In genomic region chr19:14442904-14443631, GRCh38 we compare ENCODE assay signal across 14 cellular contexts. TPM values are rescaled to one million over a fixed set of nuclear protein-coding genes. Genes with fewer than 3 reads are reported as not detected.
DNase-seq lines count a peak whose midpoint lies in the region; ATAC-seq and TF ChIP-seq lines count a peak whose summit lies in the region.
"Had no signal": no experiment of that assay in that cellular context is flagged by ENCODE, and none has a peak within 500 bp of the region (broad histone marks: within the 10 kb centered on the region; RNA-seq: fewer than 3 reads in every experiment).

No MANE protein-coding gene starts in this region.

- ATAC-seq in CD4-positive, alpha-beta T cell (ENCODE audit: poor library complexity): no peak
- ATAC-seq in T-cell (replicated peaks in 1 of 4): no peak
- no peak for ATAC-seq in GM18511 (IDR thresholded peaks at IDR 0.05; ENCODE audit: unreplicated experiment)
- no peak for ATAC-seq in upper lobe of right lung

- no peaks in the 10 kb centered on the region for H3K27me3 ChIP-seq in CD4-positive, alpha-beta T cell (ENCODE audit: control insufficient read depth, insufficient read depth, low read length)
- no peaks in the 10 kb centered on the region for H3K27me3 ChIP-seq in BE2C
- H3K27me3 ChIP-seq in upper lobe of right lung: no peaks in the 10 kb centered on the region
- H3K27me3 ChIP-seq: BLaER1 had no signal

- intact Hi-C loops in CD4-positive, alpha-beta T cell (cut with DNase I, micrococcal nuclease): no loop called here
- intact Hi-C loops in upper lobe of right lung (cut with DNase I): no loop called here

- H3K27ac ChIP-seq in CD4-positive, alpha-beta T cell (ENCODE audit: low read depth, low read length): no peak overlapping the region
- no peak overlapping the region for H3K27ac ChIP-seq in upper lobe of right lung
- H3K27ac ChIP-seq: BLaER1, SK-N-MC had no signal

- DNase-seq in Ammon's horn (ENCODE audit: low spot score) (peak; percentile 74), T-cell (no peak), immature natural killer cell (no peak), NCI-H82 treated with DMSO at 0.1 percent for 48 hours (lab: John Stamatoyannopoulos, UW; ENCODE audit: unreplicated experiment) (no peak), BE2C (no peak), upper lobe of right lung (no peak)
- no peak for DNase-seq in CD4-positive, alpha-beta T cell
- DNase-seq: Caco-2, NCI-H1436 treated with DMSO at 0.1 percent for 48 hours, NCI-H2227 treated with DMSO at 0.1 percent for 48 hours, NCI-H526 had no signal

- H3K4me1 Mint-ChIP-seq in CD4-positive, alpha-beta T cell (ENCODE audit: low read depth): peaks cover 40% of the 10 kb centered on the region
- H3K4me1 Mint-ChIP-seq in T-cell (peaks cover 34 to 51% (median 39%) of the 10 kb centered on the region in 3 donors), immature natural killer cell (peaks cover 52 to 59% of the 10 kb centered on the region in 2 donors)

- H3K27ac Mint-ChIP-seq in CD4-positive, alpha-beta T cell: no peak overlapping the region
- H3K27ac Mint-ChIP-seq in T-cell: peak overlapping the region in 1 of 2 donors; percentile 27
- peak overlapping the region; percentile 64 to 95 (median 80) for H3K27ac Mint-ChIP-seq in immature natural killer cell

- H3K27me3 Mint-ChIP-seq in CD4-positive, alpha-beta T cell: no peaks in the 10 kb centered on the region
- H3K27me3 Mint-ChIP-seq in T-cell: no peaks in the 10 kb centered on the region
- H3K27me3 Mint-ChIP-seq in immature natural killer cell (ENCODE audit: low read depth in 3 of 3): peaks cover 3 to 16% (median 15%) of the 10 kb centered on the region in 3 donors

- TF ChIP-seq CTCF in CD4-positive, alpha-beta T cell (IDR thresholded peaks at IDR 0.05): no peak
- no peak for TF ChIP-seq CTCF in BE2C (IDR thresholded peaks at IDR 0.05; ENCODE audit: low read depth, low read length)
- no peak for TF ChIP-seq CTCF in upper lobe of right lung (IDR thresholded peaks at IDR 0.05)

- H3K4me3 ChIP-seq in BE2C (ENCODE audit: low read depth, low read length) (no peak overlapping the region), upper lobe of right lung (no peak overlapping the region)
- H3K4me3 ChIP-seq: BLaER1, SK-N-MC had no signal

- POLR2A ChIA-PET in CD4-positive, alpha-beta T cell (lab: Charles Lee): no interaction called here
- POLR2A ChIA-PET in T-cell (lab: Charles Lee): no interaction called here

- CTCF ChIA-PET in CD4-positive, alpha-beta T cell (lab: Charles Lee): no interaction called here
- CTCF ChIA-PET in T-cell (lab: Charles Lee): interaction anchor here in 1 of 2 donors (0.5 kb wide), 1 partner anchor 326 kb away, joined by 3 read pairs; no protein-coding TSS in a partner anchor

- no peaks in the 10 kb centered on the region for H3K9me3 ChIP-seq in CD4-positive, alpha-beta T cell (ENCODE audit: control insufficient read depth, low read length)
- no peaks in the 10 kb centered on the region for H3K9me3 ChIP-seq in BE2C
- H3K9me3 ChIP-seq in upper lobe of right lung: no peaks in the 10 kb centered on the region
- H3K9me3 ChIP-seq: BLaER1, Caco-2 had no signal

- peaks cover 65% of the 10 kb centered on the region for H3K36me3 Mint-ChIP-seq in CD4-positive, alpha-beta T cell (ENCODE audit: low read depth)
- H3K36me3 Mint-ChIP-seq in T-cell: peaks cover 41% of the 10 kb centered on the region
- peaks cover 14 to 34% (median 19%) of the 10 kb centered on the region in 3 donors for H3K36me3 Mint-ChIP-seq in immature natural killer cell

- H3K4me3 Mint-ChIP-seq in CD4-positive, alpha-beta T cell: peak overlapping the region; percentile 15
- H3K4me3 Mint-ChIP-seq in T-cell (peak overlapping the region in 2 of 3 donors; percentile 24 to 98), immature natural killer cell (peak overlapping the region in 3 of 5 donors; percentile 8 to 45 (median 33))

- H3K4me1 ChIP-seq in BE2C (no peaks in the 10 kb centered on the region), upper lobe of right lung (peaks cover 30% of the 10 kb centered on the region)
- H3K4me1 ChIP-seq: Caco-2 had no signal

- H3K36me3 ChIP-seq in BE2C (peaks cover 39% of the 10 kb centered on the region), upper lobe of right lung (peaks cover 72% of the 10 kb centered on the region)

- H3K9me3 Mint-ChIP-seq in CD4-positive, alpha-beta T cell: no peaks in the 10 kb centered on the region
- H3K9me3 Mint-ChIP-seq in T-cell (no peaks in the 10 kb centered on the region), immature natural killer cell (no peaks in the 10 kb centered on the region)

RNA-seq across cellular contexts. Expression of gene PKN1, which starts 10.0 kb away (rescaled TPM):
- 100 to 1,000 TPM; 171 TPM for total RNA-seq in CD4-positive, alpha-beta T cell
- total RNA-seq in T-cell (100 to 1,000 TPM; 170 to 272 (median 224) TPM), upper lobe of right lung (159 TPM)
- 10 to 100 TPM; 74.3 to 94.6 (median 84.7) TPM for polyA plus RNA-seq in immature natural killer cell
- polyA plus RNA-seq in BE2C (2012; ENCODE audit: insufficient read depth, insufficient read length, low read depth): 283 TPM

RNA-seq across cellular contexts. Expression of gene DDX39A, which starts 23.9 kb away (rescaled TPM):
- 100 to 1,000 TPM; 296 to 299 TPM for total RNA-seq in CD4-positive, alpha-beta T cell
- total RNA-seq in T-cell: 100 to 1,000 TPM; 159 to 280 (median 179) TPM
- 100 to 1,000 TPM; 117 to 177 (median 144) TPM for polyA plus RNA-seq in immature natural killer cell
- 374 TPM for polyA plus RNA-seq in BE2C (2012; ENCODE audit: insufficient read depth, insufficient read length, low read depth)
- 63.0 TPM for total RNA-seq in upper lobe of right lung

RNA-seq across cellular contexts. Expression of gene PTGER1, which starts 32.1 kb away (rescaled TPM):
- not detected for total RNA-seq in CD4-positive, alpha-beta T cell
- under 1 TPM in 2 of 5 donors, not detected in 3; 0.23 to 0.25 TPM for total RNA-seq in T-cell
- 1 to 10 TPM in 1 of 3 donors, under 1 TPM in 1, not detected in 1; 0.17 to 1.2 TPM for polyA plus RNA-seq in immature natural killer cell
- 29.0 TPM for polyA plus RNA-seq in BE2C (2012; ENCODE audit: insufficient read depth, insufficient read length, low read depth)
- total RNA-seq in upper lobe of right lung: 2.5 TPM

RNA-seq across cellular contexts. Expression of gene GIPC1, which starts 52.9 kb away (rescaled TPM):
- 10 to 100 TPM; 17.8 to 21.0 TPM for total RNA-seq in CD4-positive, alpha-beta T cell
- total RNA-seq in T-cell (10 to 100 TPM; 27.5 to 44.4 (median 35.4) TPM), upper lobe of right lung (97.7 TPM)
- polyA plus RNA-seq in immature natural killer cell: 10 to 100 TPM; 42.0 to 49.0 (median 47.0) TPM
- 188 TPM for polyA plus RNA-seq in BE2C (2012; ENCODE audit: insufficient read depth, insufficient read length, low read depth)
